3 cellular contexts compared by ENCODE assay signal in the genomic region with DNA sequence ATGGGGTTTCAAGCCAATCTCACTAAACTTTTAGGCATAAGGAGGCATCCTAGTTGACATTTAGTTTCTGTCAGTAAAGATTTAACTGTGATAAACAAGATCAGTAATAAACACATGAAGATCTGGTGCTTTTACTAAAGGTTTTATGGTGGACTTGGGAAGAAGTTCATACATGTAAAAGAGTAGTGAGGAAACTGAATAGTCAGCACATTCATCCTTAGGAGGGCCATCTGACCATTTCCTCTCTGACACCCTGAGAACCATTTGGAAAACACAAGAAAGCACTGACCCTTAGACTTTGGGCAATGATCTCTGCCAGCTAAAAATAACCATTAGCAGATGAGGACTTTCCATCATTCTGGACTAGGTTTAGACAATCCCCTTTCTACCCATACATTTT.
A peak's percentile ranks its signal among the peaks of the same experiment; 100 is the strongest.
TF ChIP-seq lines count a peak whose summit lies in the region.

No MANE protein-coding gene starts in this region.

TF ChIP-seq in A549, 52 proteins besides CTCF, POLR2A, EP300 and RAD21 (continued from another document):
- TF ChIP-seq, protein P1, sequence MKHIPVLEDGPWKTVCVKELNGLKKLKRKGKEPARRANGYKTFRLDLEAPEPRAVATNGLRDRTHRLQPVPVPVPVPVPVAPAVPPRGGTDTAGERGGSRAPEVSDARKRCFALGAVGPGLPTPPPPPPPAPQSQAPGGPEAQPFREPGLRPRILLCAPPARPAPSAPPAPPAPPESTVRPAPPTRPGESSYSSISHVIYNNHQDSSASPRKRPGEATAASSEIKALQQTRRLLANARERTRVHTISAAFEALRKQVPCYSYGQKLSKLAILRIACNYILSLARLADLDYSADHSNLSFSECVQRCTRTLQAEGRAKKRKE (CRISPR knock-in tag; IDR thresholded peaks at IDR 0.05; ENCODE audit: low read depth): no peak

TF ChIP-seq in IMR-90, 13 proteins besides CTCF, POLR2A, EP300 and RAD21 (continued from another document):
- TF ChIP-seq, protein P2, sequence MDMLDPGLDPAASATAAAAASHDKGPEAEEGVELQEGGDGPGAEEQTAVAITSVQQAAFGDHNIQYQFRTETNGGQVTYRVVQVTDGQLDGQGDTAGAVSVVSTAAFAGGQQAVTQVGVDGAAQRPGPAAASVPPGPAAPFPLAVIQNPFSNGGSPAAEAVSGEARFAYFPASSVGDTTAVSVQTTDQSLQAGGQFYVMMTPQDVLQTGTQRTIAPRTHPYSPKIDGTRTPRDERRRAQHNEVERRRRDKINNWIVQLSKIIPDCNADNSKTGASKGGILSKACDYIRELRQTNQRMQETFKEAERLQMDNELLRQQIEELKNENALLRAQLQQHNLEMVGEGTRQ (IDR thresholded peaks at IDR 0.05; ENCODE audit: low read depth, low read length): no peak
- TF ChIP-seq NFE2L2 (IDR thresholded peaks at IDR 0.05; ENCODE audit: low read depth, low read length): no peak

TF ChIP-seq in K562, 482 proteins besides CTCF, POLR2A, EP300 and RAD21 (continued from another document):
- TF ChIP-seq MAFF (IDR thresholded peaks at IDR 0.05; ENCODE audit: low read length) (0 out of 2 replicates have a peak, but pooled peaks have one; percentile 23), SRSF1 (IDR thresholded peaks at IDR 0.05; ENCODE audit: low read depth, low read length) (no peak)
TF ChIP-seq in K562: peak in this region for 3.
